In the genomic region with DNA sequence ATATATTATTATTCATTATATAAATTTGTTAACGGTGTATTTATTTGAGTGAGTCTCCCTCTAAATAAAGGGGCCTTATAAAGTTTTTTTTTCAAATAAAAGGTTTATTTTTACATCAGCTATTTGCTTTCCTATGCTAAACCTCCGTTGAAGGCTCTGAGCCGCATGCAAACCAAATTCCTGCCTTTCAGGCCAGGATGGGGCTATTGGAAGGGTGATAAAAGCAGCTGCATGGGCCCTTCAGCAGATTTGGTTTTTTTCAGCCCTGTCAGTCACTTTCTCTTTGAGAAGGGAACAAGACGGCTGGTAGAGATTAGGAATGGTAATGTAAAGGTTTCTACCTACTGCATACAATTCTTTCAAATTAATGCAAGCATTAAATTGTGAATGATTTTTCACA, we compare ENCODE assay signal across 26 cellular contexts.
"Had no signal": no experiment of that assay in that cellular context is flagged by ENCODE, and none has a peak within 500 bp of the region (broad histone marks: within the 10 kb centered on the region; RNA-seq: fewer than 3 reads in every experiment).

No MANE protein-coding gene starts in this region.

- H3K4me3 Mint-ChIP-seq: dendritic cell treated with granulocyte-macrophage colony-stimulating factor and Interleukin-4, amounts not matched to agents 40 ng/mL and 50 ng/mL, for 4 days; memory B cell; natural killer cell; stimulated activated naive B cell treated with anti-CD40 and anti-IgM and Interleukin-4, amounts not matched to agents 10 μg/mL and 1 μg/mL and 100 μg/mL, for 72 hours; stimulated activated naive CD8-positive, alpha-beta T cell treated with anti-CD3 and anti-CD28 coated beads, Interleukin-15, Interleukin-2, amounts not matched to agents 100 ng/mL and 50 ng/mL, for 24 hours had no signal

- H3K4me1 Mint-ChIP-seq: memory B cell; natural killer cell; stimulated activated naive B cell treated with anti-CD40 and anti-IgM and Interleukin-4, amounts not matched to agents 10 μg/mL and 1 μg/mL and 100 μg/mL, for 72 hours had no signal

- ATAC-seq: heart right ventricle; left lobe of liver; natural killer cell; right lobe of liver; stimulated activated naive B cell treated with anti-CD40 and anti-IgM and Interleukin-4, amounts not matched to agents 10 μg/mL and 1 μg/mL and 100 μg/mL, for 72 hours; upper lobe of right lung had no signal

- H3K9ac ChIP-seq: parathyroid adenoma had no signal

- DNase-seq: colonic mucosa; effector memory CD4-positive, alpha-beta T cell; erythroblast; esophagus squamous epithelium; foreskin melanocyte; glutamatergic neuron; heart right ventricle; hypothalamus; kidney; natural killer cell; right lobe of liver; small intestine; stimulated activated CD4-positive, alpha-beta T cell treated with anti-CD3 and anti-CD28 coated beads, Interleukin-15, amount 100 ng/mL, for 24 hours; stimulated activated CD4-positive, alpha-beta T cell treated with anti-CD3 and anti-CD28 coated beads, Interleukin-2, amount 100 ng/mL, for 48 hours; stimulated activated naive B cell treated with anti-CD40 and anti-IgM and Interleukin-4, amounts not matched to agents 10 μg/mL and 1 μg/mL and 100 μg/mL, for 72 hours; upper lobe of right lung had no signal

- H2AFZ ChIP-seq: parathyroid adenoma had no signal

- H3K36me3 ChIP-seq: colonic mucosa, esophagus squamous epithelium, heart right ventricle, right lobe of liver, thoracic aorta, tibial nerve, upper lobe of right lung, vagina had no signal

- H3K27ac Mint-ChIP-seq: dendritic cell treated with granulocyte-macrophage colony-stimulating factor and Interleukin-4, amounts not matched to agents 40 ng/mL and 50 ng/mL, for 4 days; memory B cell; natural killer cell; progenitor cell of endocrine pancreas; stimulated activated naive B cell treated with anti-CD40 and anti-IgM and Interleukin-4, amounts not matched to agents 10 μg/mL and 1 μg/mL and 100 μg/mL, for 72 hours; stimulated activated naive CD8-positive, alpha-beta T cell treated with anti-CD3 and anti-CD28 coated beads, Interleukin-15, Interleukin-2, amounts not matched to agents 100 ng/mL and 50 ng/mL, for 24 hours had no signal

- H3K36me3 Mint-ChIP-seq: memory B cell; natural killer cell; stimulated activated naive B cell treated with anti-CD40 and anti-IgM and Interleukin-4, amounts not matched to agents 10 μg/mL and 1 μg/mL and 100 μg/mL, for 72 hours had no signal

- H3K27me3 ChIP-seq: colonic mucosa, esophagus squamous epithelium, right lobe of liver, tibial nerve, upper lobe of right lung, vagina had no signal

- H3K79me2 ChIP-seq: parathyroid adenoma had no signal

- H3K4me1 ChIP-seq: colonic mucosa, esophagus squamous epithelium, heart right ventricle, parathyroid adenoma, right lobe of liver, tibial nerve, upper lobe of right lung, vagina had no signal

- H3K27ac ChIP-seq: colonic mucosa, esophagus squamous epithelium, heart right ventricle, parathyroid adenoma, right lobe of liver, thoracic aorta, tibial nerve, upper lobe of right lung, vagina had no signal

- H3K27me3 Mint-ChIP-seq: dendritic cell treated with granulocyte-macrophage colony-stimulating factor and Interleukin-4, amounts not matched to agents 40 ng/mL and 50 ng/mL, for 4 days; stimulated activated naive B cell treated with anti-CD40 and anti-IgM and Interleukin-4, amounts not matched to agents 10 μg/mL and 1 μg/mL and 100 μg/mL, for 72 hours; stimulated activated naive CD8-positive, alpha-beta T cell treated with anti-CD3 and anti-CD28 coated beads, Interleukin-15, Interleukin-2, amounts not matched to agents 100 ng/mL and 50 ng/mL, for 24 hours had no signal

- H3K9me3 ChIP-seq: colonic mucosa, esophagus squamous epithelium, heart right ventricle, right lobe of liver, thoracic aorta, upper lobe of right lung, vagina had no signal

- H3K4me3 ChIP-seq: colonic mucosa, esophagus squamous epithelium, heart right ventricle, lung, right lobe of liver, thoracic aorta, tibial nerve, upper lobe of right lung, vagina had no signal
